In the genomic region with DNA sequence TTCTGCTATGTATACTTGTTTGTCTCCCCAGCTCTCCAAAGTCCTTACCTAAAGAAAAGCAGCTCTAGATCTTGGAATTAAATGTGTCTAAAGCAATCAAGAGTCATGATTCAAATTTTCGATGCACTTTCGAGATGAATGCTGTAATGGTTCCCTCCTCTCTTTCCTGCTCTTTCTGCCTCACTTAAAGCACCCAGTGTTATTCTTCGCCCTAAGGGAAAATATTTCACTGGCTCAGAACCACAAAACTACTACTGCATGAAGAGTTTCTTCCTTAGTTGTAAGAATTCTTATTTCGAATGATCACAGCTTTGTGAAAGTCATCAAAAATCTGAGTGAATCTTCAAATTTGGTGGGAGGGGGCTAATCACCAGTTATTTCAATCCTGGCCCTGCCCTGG, we compare ENCODE assay signal across 18 cellular contexts.
"Had no signal": no experiment of that assay in that cellular context is flagged by ENCODE, and none has a peak within 500 bp of the region (broad histone marks: within the 10 kb centered on the region; RNA-seq: fewer than 3 reads in every experiment).

No MANE protein-coding gene starts in this region.

- H3K27ac ChIP-seq: cardiac muscle cell had no signal

- H3K4me3 Mint-ChIP-seq: activated CD4-positive, alpha-beta T cell treated with anti-CD3 and anti-CD28 coated beads for 36 hours; activated T-helper 1 cell treated with anti-CD3 and anti-CD28 coated beads, Interleukin-12 subunit alpha, Interleukin-12 subunit beta, Interleukin-2, Interleukin-4 antibody, amounts not matched to agents 30 ng/mL and 10 ng/mL and 1 ng/mL, durations not matched to agents 14 hours and 24 hours and 36 hours; effector memory CD8-positive, alpha-beta T cell; nephron progenitor cell; stimulated activated naive B cell treated with anti-CD40 and anti-IgM and Interleukin-4, amounts not matched to agents 10 μg/mL and 1 μg/mL and 100 μg/mL, for 72 hours; WTC11 had no signal

- DNase-seq: activated CD4-positive, alpha-beta T cell treated with anti-CD3 and anti-CD28 coated beads for 36 hours; activated CD4-positive, alpha-beta T cell treated with anti-CD3 and anti-CD28 coated beads, Interleukin-2, amount 50 U/mL, for 48 hours; activated gamma-delta T cell treated with Interleukin-2 at 50 U/mL for 16 hours; activated T-cell treated with anti-CD3 and anti-CD28 coated beads for 4 hours; effector memory CD8-positive, alpha-beta T cell; erythroblast; kidney; midbrain; nephron progenitor cell; nucleus accumbens; stimulated activated naive B cell treated with anti-CD40 and anti-IgM and Interleukin-4, amounts not matched to agents 10 μg/mL and 1 μg/mL and 100 μg/mL, for 72 hours had no signal

- FAIRE-seq: frontal cortex, kidney had no signal

- H3K9me3 Mint-ChIP-seq: activated naive CD4-positive, alpha-beta T cell treated with anti-CD3 and anti-CD28 coated beads, Interleukin-2, amount 50 U/mL, for 72 hours; activated T-helper 1 cell treated with anti-CD3 and anti-CD28 coated beads, Interleukin-12 subunit alpha, Interleukin-12 subunit beta, Interleukin-2, Interleukin-4 antibody, amounts not matched to agents 30 ng/mL and 10 ng/mL and 1 ng/mL, durations not matched to agents 14 hours and 24 hours and 36 hours; effector memory CD8-positive, alpha-beta T cell; nephron progenitor cell; stimulated activated naive B cell treated with anti-CD40 and anti-IgM and Interleukin-4, amounts not matched to agents 10 μg/mL and 1 μg/mL and 100 μg/mL, for 72 hours; WTC11 had no signal

- ATAC-seq: activated CD4-positive, alpha-beta T cell treated with anti-CD3 and anti-CD28 coated beads for 36 hours; activated naive CD4-positive, alpha-beta T cell treated with anti-CD3 and anti-CD28 coated beads, Interleukin-2, amount 50 U/mL, for 72 hours; effector memory CD8-positive, alpha-beta T cell; left lobe of liver; stimulated activated naive B cell treated with anti-CD40 and anti-IgM and Interleukin-4, amounts not matched to agents 10 μg/mL and 1 μg/mL and 100 μg/mL, for 72 hours; WTC11 had no signal

- H3K4me3 ChIP-seq: cardiac muscle cell, lung had no signal

- H3K36me3 ChIP-seq: cardiac muscle cell had no signal

- H3K27me3 ChIP-seq: cardiac muscle cell had no signal

- H3K4me1 Mint-ChIP-seq: activated CD4-positive, alpha-beta T cell treated with anti-CD3 and anti-CD28 coated beads for 36 hours had no signal

- H3K36me3 Mint-ChIP-seq: activated naive CD4-positive, alpha-beta T cell treated with anti-CD3 and anti-CD28 coated beads, Interleukin-2, amount 50 U/mL, for 72 hours; WTC11 had no signal

- H3K27me3 Mint-ChIP-seq: activated CD4-positive, alpha-beta T cell treated with anti-CD3 and anti-CD28 coated beads for 36 hours; effector memory CD8-positive, alpha-beta T cell; stimulated activated naive B cell treated with anti-CD40 and anti-IgM and Interleukin-4, amounts not matched to agents 10 μg/mL and 1 μg/mL and 100 μg/mL, for 72 hours had no signal

- H3K27ac Mint-ChIP-seq: activated CD4-positive, alpha-beta T cell treated with anti-CD3 and anti-CD28 coated beads for 36 hours; activated naive CD4-positive, alpha-beta T cell treated with anti-CD3 and anti-CD28 coated beads, Interleukin-2, amount 50 U/mL, for 72 hours; activated T-helper 1 cell treated with anti-CD3 and anti-CD28 coated beads, Interleukin-12 subunit alpha, Interleukin-12 subunit beta, Interleukin-2, Interleukin-4 antibody, amounts not matched to agents 30 ng/mL and 10 ng/mL and 1 ng/mL, durations not matched to agents 14 hours and 24 hours and 36 hours; nephron progenitor cell; stimulated activated naive B cell treated with anti-CD40 and anti-IgM and Interleukin-4, amounts not matched to agents 10 μg/mL and 1 μg/mL and 100 μg/mL, for 72 hours; WTC11 had no signal
